In the genomic region with DNA sequence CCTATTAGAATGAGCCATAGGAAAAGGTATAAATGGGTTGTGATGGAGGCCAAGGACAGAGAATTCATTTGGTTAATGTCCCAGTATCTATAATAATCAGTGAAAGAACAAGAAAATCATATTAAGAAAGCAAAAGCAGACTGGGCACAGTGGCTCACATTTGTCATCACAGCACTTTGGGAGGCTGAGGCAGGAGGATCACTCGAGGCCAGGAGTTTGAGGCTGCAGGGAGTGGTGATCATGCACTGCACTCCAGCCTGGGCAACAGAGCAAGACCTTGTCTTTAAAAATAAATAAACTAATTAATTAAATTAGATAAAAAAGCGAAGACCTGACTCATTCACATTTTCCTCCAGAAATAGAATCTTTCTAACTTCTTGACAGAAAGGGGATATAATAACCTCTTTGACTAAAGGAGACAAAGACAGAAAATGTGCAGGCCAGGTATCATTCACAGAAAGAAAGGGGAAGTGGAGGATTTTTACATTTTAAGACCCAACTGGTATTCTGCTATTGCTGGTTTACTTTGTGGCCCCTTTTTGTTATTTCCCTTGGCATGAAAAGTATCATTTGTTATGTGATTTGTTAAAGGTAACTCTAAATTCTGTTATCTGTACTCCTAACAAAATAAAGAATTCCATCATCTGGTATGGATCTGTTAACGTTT, we compare ENCODE assay signal across 1 cellular context.
TF ChIP-seq lines count a peak whose summit lies in the region.

No MANE protein-coding gene starts in this region.

TF ChIP-seq in GM12878, 131 proteins besides CTCF, POLR2A, EP300 and RAD21:
- TF ChIP-seq, protein P1, sequence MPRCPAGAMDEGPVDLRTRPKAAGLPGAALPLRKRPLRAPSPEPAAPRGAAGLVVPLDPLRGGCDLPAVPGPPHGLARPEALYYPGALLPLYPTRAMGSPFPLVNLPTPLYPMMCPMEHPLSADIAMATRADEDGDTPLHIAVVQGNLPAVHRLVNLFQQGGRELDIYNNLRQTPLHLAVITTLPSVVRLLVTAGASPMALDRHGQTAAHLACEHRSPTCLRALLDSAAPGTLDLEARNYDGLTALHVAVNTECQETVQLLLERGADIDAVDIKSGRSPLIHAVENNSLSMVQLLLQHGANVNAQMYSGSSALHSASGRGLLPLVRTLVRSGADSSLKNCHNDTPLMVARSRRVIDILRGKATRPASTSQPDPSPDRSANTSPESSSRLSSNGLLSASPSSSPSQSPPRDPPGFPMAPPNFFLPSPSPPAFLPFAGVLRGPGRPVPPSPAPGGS (IDR thresholded peaks at IDR 0.05; ENCODE audit: borderline replicate concordance, insufficient read depth, low read depth, low read length, poor library complexity, severe bottlenecking): no peak
- TF ChIP-seq SPI1 (IDR thresholded peaks at IDR 0.05; ENCODE audit: borderline replicate concordance, insufficient read depth, low read depth, low read length): peak; percentile 70
